In genomic region chr5:170655920-170656319, GRCh38 we compare ENCODE assay signal across 31 cellular contexts.
"Had no signal": no experiment of that assay in that cellular context is flagged by ENCODE, and none has a peak within 500 bp of the region (broad histone marks: within the 10 kb centered on the region; RNA-seq: fewer than 3 reads in every experiment).

No MANE protein-coding gene starts in this region.

- H3K36me3 ChIP-seq: ascending aorta, breast epithelium, esophagus muscularis mucosa, gastrocnemius medialis had no signal

- DNase-seq: activated CD4-positive, alpha-beta memory T cell treated with anti-CD3 and anti-CD28 coated beads, Interleukin-2, amount 10 ng/mL, durations not matched to agents 7 days and 5 days; activated CD4-positive, alpha-beta T cell treated with anti-CD3 and anti-CD28 coated beads for 1 hour; activated CD4-positive, alpha-beta T cell treated with anti-CD3 and anti-CD28 coated beads for 4 hours; activated CD4-positive, alpha-beta T cell treated with anti-CD3 and anti-CD28 coated beads, Interleukin-2, amount 10 ng/mL, durations not matched to agents 7 days and 5 days; activated CD4-positive, alpha-beta T cell treated with anti-CD3 and anti-CD28 coated beads, Interleukin-2, amount 50 U/mL, for 4 hours; activated CD8-positive, alpha-beta memory T cell treated with anti-CD3 and anti-CD28 coated beads, Interleukin-2, amount 50 U/mL, for 48 hours; activated gamma-delta T cell; activated naive CD4-positive, alpha-beta T cell; activated naive CD4-positive, alpha-beta T cell treated with anti-CD3 and anti-CD28 coated beads, Interleukin-2, amount 10 ng/mL, durations not matched to agents 7 days and 5 days; activated naive CD8-positive, alpha-beta T cell treated with anti-CD3 and anti-CD28 coated beads, Interleukin-2, amount 10 ng/mL, durations not matched to agents 7 days and 5 days; activated T-cell treated with anti-CD3 and anti-CD28 coated beads for 4 hours; activated T-cell treated with anti-CD3 and anti-CD28 coated beads, Interleukin-2, amount 50 U/mL, for 24 hours; activated T-cell treated with anti-CD3 and anti-CD28 coated beads, Interleukin-2, amount 50 U/mL, for 72 hours; caudate nucleus; cortex of kidney; dermis blood vessel endothelial cell; effector CD4-positive, alpha-beta T cell; effector memory CD8-positive, alpha-beta T cell; erythroblast; foreskin keratinocyte; gastrocnemius medialis; glutamatergic neuron; T-helper 2 cell had no signal

- H3K27ac ChIP-seq: ascending aorta, breast epithelium, esophagus muscularis mucosa, foreskin keratinocyte, gastrocnemius medialis, VCaP had no signal

- ATAC-seq: activated naive CD4-positive, alpha-beta T cell treated with anti-CD3 and anti-CD28 coated beads, Interleukin-2, amount 50 U/mL, for 72 hours; activated T-cell treated with anti-CD3 and anti-CD28 coated beads, Interleukin-2, amount 50 U/mL, for 72 hours; effector memory CD8-positive, alpha-beta T cell; foreskin keratinocyte; gastrocnemius medialis; WTC11 had no signal

- FAIRE-seq: colon, TTC549 had no signal

- H3K27me3 ChIP-seq: ascending aorta, breast epithelium, esophagus muscularis mucosa, foreskin keratinocyte, gastrocnemius medialis had no signal

- H3K9me3 ChIP-seq: ascending aorta, breast epithelium, esophagus muscularis mucosa, gastrocnemius medialis had no signal

- H3K4me3 ChIP-seq: ascending aorta, breast epithelium, esophagus muscularis mucosa, gastrocnemius medialis had no signal

- H3K4me1 ChIP-seq: ascending aorta, breast epithelium, foreskin keratinocyte, gastrocnemius medialis had no signal
